In genomic region chr1:159983681-159984080, GRCh38 we compare ENCODE assay signal across 19 cellular contexts. TPM values are rescaled to one million over a fixed set of nuclear protein-coding genes. Genes with fewer than 3 reads are reported as not detected.
DNase-seq lines count a peak whose midpoint lies in the region; ATAC-seq and TF ChIP-seq lines count a peak whose summit lies in the region.
"Had no signal": no experiment of that assay in that cellular context is flagged by ENCODE, and none has a peak within 500 bp of the region (broad histone marks: within the 10 kb centered on the region; RNA-seq: fewer than 3 reads in every experiment).

No MANE protein-coding gene starts in this region.

- POLR2A ChIA-PET in SK-N-SH (lab: Yijun Ruan, JAX), result no interaction called here

- H3K9ac ChIP-seq in SK-N-SH, result no peak overlapping the region
- H3K9ac ChIP-seq: BLaER1 had no signal

- H2AFZ ChIP-seq in SK-N-SH (ENCODE audit: low read depth), result no peak overlapping the region

- H4K20me1 ChIP-seq in SK-N-SH (ENCODE audit: insufficient read depth), result no peaks in the 10 kb centered on the region
- H4K20me1 ChIP-seq: BLaER1 had no signal

- WGBS in SK-N-SH (ENCODE audit: low lambda C conversion rate), result 9% methylated on average over 5 of the region's 5 CpGs

- H3K27me3 Mint-ChIP-seq in activated CD8-positive, alpha-beta memory T cell treated with anti-CD3 and anti-CD28 coated beads, Interleukin-2, amount 10 ng/mL, durations not matched to agents 7 days and 5 days, result peaks cover 36% of the 10 kb centered on the region

- H3K36me3 Mint-ChIP-seq in activated CD8-positive, alpha-beta memory T cell treated with anti-CD3 and anti-CD28 coated beads, Interleukin-2, amount 10 ng/mL, durations not matched to agents 7 days and 5 days, result no peaks in the 10 kb centered on the region
- H3K36me3 Mint-ChIP-seq: CD14-positive monocyte; CD4-positive, alpha-beta memory T cell had no signal

- TF ChIP-seq EP300 in SK-N-SH (IDR thresholded peaks at IDR 0.05; ENCODE audit: borderline replicate concordance in 1 of 2, low read depth in 1 of 2, low read length in 1 of 2), result no peak

- H3K36me3 ChIP-seq in SK-N-SH (replicated peaks in 1 of 2; ENCODE audit: control insufficient read depth in 1 of 2, insufficient read depth in 2 of 2, low read length in 1 of 2), result no peaks in the 10 kb centered on the region
- H3K36me3 ChIP-seq: BLaER1 had no signal

- TF ChIP-seq CTCF in SK-N-SH (IDR thresholded peaks at IDR 0.05), result no peak

- no peak overlapping the region for H3K27ac Mint-ChIP-seq in activated CD8-positive, alpha-beta memory T cell treated with anti-CD3 and anti-CD28 coated beads, Interleukin-2, amount 10 ng/mL, durations not matched to agents 7 days and 5 days
- H3K27ac Mint-ChIP-seq: CD14-positive monocyte; CD4-positive, alpha-beta memory T cell; H9 had no signal

- H3K4me3 ChIP-seq in SK-N-SH (ENCODE audit: low read depth in 2 of 2, low read length in 1 of 2), result no peak overlapping the region
- H3K4me3 ChIP-seq: BLaER1 had no signal

- H3K27ac ChIP-seq in SK-N-SH (ENCODE audit: low read depth in 2 of 2, low read length in 1 of 2), result no peak overlapping the region
- H3K27ac ChIP-seq: BLaER1 had no signal

- no peaks in the 10 kb centered on the region for H3K9me3 ChIP-seq in SK-N-SH
- H3K9me3 ChIP-seq: BLaER1 had no signal

- peaks cover 29% of the 10 kb centered on the region; the same call in 1 of the 2 replicates for H3K27me3 ChIP-seq in SK-N-SH (ENCODE audit: insufficient read depth)
- H3K27me3 ChIP-seq: BLaER1 had no signal

- no peak for ATAC-seq in activated CD8-positive, alpha-beta memory T cell treated with anti-CD3 and anti-CD28 coated beads, Interleukin-2, amount 10 ng/mL, durations not matched to agents 7 days and 5 days

- no peaks in the 10 kb centered on the region for H3F3A ChIP-seq in SK-N-SH (replicated peaks; ENCODE audit: insufficient read depth)

- H3K79me2 ChIP-seq in SK-N-SH (ENCODE audit: insufficient read depth), result no peaks in the 10 kb centered on the region

- no peaks in the 10 kb centered on the region for H3K9me3 Mint-ChIP-seq in activated CD8-positive, alpha-beta memory T cell treated with anti-CD3 and anti-CD28 coated beads, Interleukin-2, amount 10 ng/mL, durations not matched to agents 7 days and 5 days (ENCODE audit: low read depth)
- H3K9me3 Mint-ChIP-seq: CD14-positive monocyte; CD4-positive, alpha-beta memory T cell; H9 had no signal

- no peak overlapping the region for H3K4me2 ChIP-seq in SK-N-SH
- H3K4me2 ChIP-seq: BLaER1 had no signal

- peak; percentile 27 for DNase-seq in activated CD8-positive, alpha-beta memory T cell treated with anti-CD3 and anti-CD28 coated beads, Interleukin-2, amount 10 ng/mL, durations not matched to agents 7 days and 5 days
- DNase-seq in activated CD8-positive, alpha-beta memory T cell treated with anti-CD3 and anti-CD28 coated beads for 24 hours, result no peak
- peak; percentile 28 for DNase-seq in ecto neural progenitor cell (ENCODE audit: low spot score)
- DNase-seq in islet precursor cell, result peak; percentile 26
- no peak for DNase-seq in nucleus accumbens (lab: John Stamatoyannopoulos, UW)
- DNase-seq in SK-N-SH, result no peak
- no peak for DNase-seq in dedifferentiated amniotic fluid mesenchymal stem cell (ENCODE audit: extremely low spot score)
- DNase-seq: 8988T; CD4-positive, alpha-beta memory T cell; DMS153; DMS79; GDM1; GOT3; H9 had no signal

- CTCF ChIA-PET in activated CD8-positive, alpha-beta memory T cell treated with anti-CD3 and anti-CD28 coated beads, Interleukin-2, amount 10 ng/mL, durations not matched to agents 7 days and 5 days (lab: Charles Lee), result interaction anchor here (0.8 to 1.2 kb wide), 4 partner anchors 22 to 91 kb away, joined by 3 read pairs; no protein-coding TSS in a partner anchor
- CTCF ChIA-PET in SK-N-SH (lab: Yijun Ruan, JAX), result interaction anchor here (1.0 to 5.0 kb wide), 3 partner anchors 11 to 63 kb away, joined by 3 to 41 read pairs (median 4); no protein-coding TSS in a partner anchor

- no peaks in the 10 kb centered on the region for H3K4me1 Mint-ChIP-seq in activated CD8-positive, alpha-beta memory T cell treated with anti-CD3 and anti-CD28 coated beads, Interleukin-2, amount 10 ng/mL, durations not matched to agents 7 days and 5 days
- H3K4me1 Mint-ChIP-seq: CD4-positive, alpha-beta memory T cell had no signal

- no peaks in the 10 kb centered on the region for H3K4me1 ChIP-seq in SK-N-SH (ENCODE audit: control insufficient read depth in 1 of 2, insufficient read depth in 2 of 2, low read depth in 1 of 2, low read length in 1 of 2)
- H3K4me1 ChIP-seq: BLaER1 had no signal

- H3K4me3 Mint-ChIP-seq in activated CD8-positive, alpha-beta memory T cell treated with anti-CD3 and anti-CD28 coated beads, Interleukin-2, amount 10 ng/mL, durations not matched to agents 7 days and 5 days, result no peak overlapping the region
- H3K4me3 Mint-ChIP-seq: CD14-positive monocyte; CD4-positive, alpha-beta memory T cell; H9 had no signal

- no peaks in the 10 kb centered on the region for H3K9me2 ChIP-seq in SK-N-SH

- no peak for TF ChIP-seq RAD21 in SK-N-SH (IDR thresholded peaks at IDR 0.05; ENCODE audit: low read length)

TF ChIP-seq in SK-N-SH, 30 proteins besides CTCF, POLR2A, EP300 and RAD21:
- no peak for TF ChIP-seq RFX5 (IDR thresholded peaks at IDR 0.05; ENCODE audit: low read length)
- no peak for TF ChIP-seq MAX (IDR thresholded peaks at IDR 0.05; ENCODE audit: low read depth)
- TF ChIP-seq ELF1 (IDR thresholded peaks at IDR 0.05), result no peak
- no peak for TF ChIP-seq SIN3A (IDR thresholded peaks at IDR 0.05; ENCODE audit: borderline replicate concordance, low read depth, low read length)
- no peak for TF ChIP-seq POLR2AphosphoS5 (IDR thresholded peaks at IDR 0.05; ENCODE audit: low read depth, low read length)
- TF ChIP-seq, protein P1, sequence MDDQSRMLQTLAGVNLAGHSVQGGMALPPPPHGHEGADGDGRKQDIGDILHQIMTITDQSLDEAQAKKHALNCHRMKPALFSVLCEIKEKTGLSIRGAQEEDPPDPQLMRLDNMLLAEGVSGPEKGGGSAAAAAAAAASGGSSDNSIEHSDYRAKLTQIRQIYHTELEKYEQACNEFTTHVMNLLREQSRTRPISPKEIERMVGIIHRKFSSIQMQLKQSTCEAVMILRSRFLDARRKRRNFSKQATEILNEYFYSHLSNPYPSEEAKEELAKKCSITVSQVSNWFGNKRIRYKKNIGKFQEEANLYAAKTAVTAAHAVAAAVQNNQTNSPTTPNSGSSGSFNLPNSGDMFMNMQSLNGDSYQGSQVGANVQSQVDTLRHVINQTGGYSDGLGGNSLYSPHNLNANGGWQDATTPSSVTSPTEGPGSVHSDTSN (IDR thresholded peaks at IDR 0.05), result no peak
- TF ChIP-seq TAF1 (IDR thresholded peaks at IDR 0.05; ENCODE audit: borderline replicate concordance, low read depth, low read length), result no peak
- TF ChIP-seq SMC3 (IDR thresholded peaks at IDR 0.05; ENCODE audit: low read depth, low read length), result no peak
- TF ChIP-seq TCF12 (IDR thresholded peaks at IDR 0.05), result no peak
- TF ChIP-seq NRF1 (IDR thresholded peaks at IDR 0.05; ENCODE audit: low read depth, low read length), result no peak

RNA-seq across cellular contexts. Expression of gene SLAMF9, which starts 29.6 kb away (rescaled TPM):
- total RNA-seq in activated CD8-positive, alpha-beta memory T cell treated with anti-CD3 and anti-CD28 coated beads, Interleukin-2, amount 10 ng/mL, durations not matched to agents 7 days and 5 days, result not detected
- polyA plus RNA-seq in SK-N-SH (2012; rRNA removed), result 0.12 and 0.19 TPM in 2 replicates
- 0.08 and 0.18 TPM in 2 replicates for polyA plus RNA-seq in SK-N-SH (2012; cell fraction: cytosol; rRNA removed)
- polyA plus RNA-seq in SK-N-SH (2012; cell fraction: nucleus; rRNA removed), result 0.08 and 0.18 TPM in 2 replicates
- total RNA-seq: A673; CD4-positive, alpha-beta memory T cell; Daoy; H9 had no signal
- polyA plus RNA-seq: AG04450; CD14-positive monocyte; CD4-positive, alpha-beta memory T cell had no signal

RNA-seq across cellular contexts. Expression of gene IGSF9, which starts 38.3 kb away (rescaled TPM):
- not detected for total RNA-seq in activated CD8-positive, alpha-beta memory T cell treated with anti-CD3 and anti-CD28 coated beads, Interleukin-2, amount 10 ng/mL, durations not matched to agents 7 days and 5 days
- polyA plus RNA-seq in SK-N-SH (2012; rRNA removed), result 0.86 and 2.4 TPM in 2 replicates
- polyA plus RNA-seq in SK-N-SH (2012; cell fraction: cytosol; rRNA removed), result 0.62 and 1.3 TPM in 2 replicates
- 6.9 and 10.8 TPM in 2 replicates for polyA plus RNA-seq in SK-N-SH (2012; cell fraction: nucleus; rRNA removed)
- total RNA-seq: CD4-positive, alpha-beta memory T cell had no signal
- polyA plus RNA-seq: AG04450; CD14-positive monocyte; CD4-positive, alpha-beta memory T cell had no signal

RNA-seq across cellular contexts. Expression of gene PIGM, which starts 48.1 kb away (rescaled TPM):
- 1 to 10 TPM; 5.3 to 5.9 TPM for total RNA-seq in activated CD8-positive, alpha-beta memory T cell treated with anti-CD3 and anti-CD28 coated beads, Interleukin-2, amount 10 ng/mL, durations not matched to agents 7 days and 5 days
- polyA plus RNA-seq in SK-N-SH (2012; rRNA removed), result 4.0 and 5.1 TPM in 2 replicates
- polyA plus RNA-seq in SK-N-SH (2012; cell fraction: cytosol; rRNA removed), result 5.5 and 6.0 TPM in 2 replicates
- polyA plus RNA-seq in SK-N-SH (2012; cell fraction: nucleus; rRNA removed), result 2.9 and 4.1 TPM in 2 replicates

RNA-seq across cellular contexts. Expression of gene TAGLN2, which starts 58.4 kb away (rescaled TPM):
- total RNA-seq in activated CD8-positive, alpha-beta memory T cell treated with anti-CD3 and anti-CD28 coated beads, Interleukin-2, amount 10 ng/mL, durations not matched to agents 7 days and 5 days, result 100 to 1,000 TPM; 479 to 513 TPM
- polyA plus RNA-seq in SK-N-SH (2012; rRNA removed), result 625 and 646 TPM in 2 replicates
- polyA plus RNA-seq in SK-N-SH (2012; cell fraction: cytosol; rRNA removed), result 361 and 510 TPM in 2 replicates
- 304 and 445 TPM in 2 replicates for polyA plus RNA-seq in SK-N-SH (2012; cell fraction: nucleus; rRNA removed)

Comparison
In these comparisons a context has a peak if more than half of its experiments do, and no peak if none do; other contexts are left out.
1. DNase-seq: peak in activated CD8-positive, alpha-beta memory T cell treated with anti-CD3 and anti-CD28 coated beads, Interleukin-2, amount 10 ng/mL, durations not matched to agents 7 days and 5 days (single experiment), ecto neural progenitor cell (single experiment) and islet precursor cell (single experiment); none in activated CD8-positive, alpha-beta memory T cell treated with anti-CD3 and anti-CD28 coated beads for 24 hours (single experiment), nucleus accumbens (0 of 56), SK-N-SH (single experiment) and dedifferentiated amniotic fluid mesenchymal stem cell (single experiment).